Comparison of ENCODE assay signal across 8 cellular contexts in the genomic region with DNA sequence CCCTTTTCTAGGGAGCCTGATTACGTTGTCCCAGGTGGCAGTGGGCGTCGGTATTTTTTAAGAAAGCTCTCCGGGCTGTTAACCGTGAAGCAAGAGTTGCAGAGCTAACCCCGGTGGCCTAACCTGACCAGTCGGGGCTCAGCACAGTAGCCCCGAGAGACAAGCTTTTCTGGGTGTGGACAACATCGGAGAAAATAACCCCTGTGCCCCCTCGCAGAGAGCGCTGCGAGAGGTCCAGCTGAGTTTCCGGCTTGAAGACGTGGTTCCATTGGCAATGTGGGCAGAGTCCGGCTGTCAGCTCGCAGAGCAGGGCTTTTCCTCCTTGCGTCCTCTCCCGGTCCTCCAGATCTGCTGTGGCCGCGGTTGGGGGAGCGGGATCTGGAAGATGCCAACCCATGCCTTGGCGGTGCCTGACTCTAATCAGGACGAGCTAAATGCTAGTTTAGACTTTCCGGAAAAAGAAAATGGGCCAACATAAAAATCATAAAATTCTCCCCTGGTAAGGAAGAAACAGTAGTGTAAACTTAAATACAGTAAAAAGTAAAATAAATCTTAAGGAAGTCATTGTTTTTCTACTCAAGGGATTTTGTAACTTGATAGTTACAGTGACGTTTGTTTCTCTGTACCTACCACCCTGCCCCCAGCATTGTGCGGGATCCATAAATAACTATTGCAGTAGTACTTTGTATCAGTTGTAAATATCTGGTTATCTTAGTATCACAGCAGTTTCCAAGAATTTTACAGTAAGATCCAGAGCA. TPM values are rescaled to one million over a fixed set of nuclear protein-coding genes. Genes with fewer than 3 reads are reported as not detected.
DNase-seq lines count a peak whose midpoint lies in the region; ATAC-seq and TF ChIP-seq lines count a peak whose summit lies in the region.

No MANE protein-coding gene starts in this region.

- H3K27ac Mint-ChIP-seq in CD4-positive, alpha-beta memory T cell: peak overlapping the region; percentile 69 to 92 (median 78)
- H3K27ac Mint-ChIP-seq in immature natural killer cell: peak overlapping the region; percentile 28 to 81 (median 69)

- H3F3A ChIP-seq in OCI-LY1 (ENCODE audit: insufficient read depth, low read length): no peaks in the 10 kb centered on the region

- H3K27me3 Mint-ChIP-seq in CD4-positive, alpha-beta memory T cell: peaks cover 0 to 1% of the 10 kb centered on the region in 2 donors
- H3K27me3 Mint-ChIP-seq in immature natural killer cell (ENCODE audit: low read depth in 3 of 3): peaks cover 0 to 5% (median 4%) of the 10 kb centered on the region in 3 donors

- H3K27ac ChIP-seq in CD4-positive, alpha-beta memory T cell (ENCODE audit: low read depth, low read length): peak overlapping the region; percentile 64
- H3K27ac ChIP-seq in OCI-LY1 (ENCODE audit: low read depth, low read length, poor library complexity, severe bottlenecking): no peak overlapping the region
- H3K27ac ChIP-seq in gastrocnemius medialis: peak overlapping the region; percentile 91 to 96 (median 95)

- no peaks in the 10 kb centered on the region for H4K20me1 ChIP-seq in OCI-LY1 (ENCODE audit: insufficient read depth, low read length)

- TF ChIP-seq POLR2A in gastrocnemius medialis (IDR thresholded peaks at IDR 0.05): no peak

- H3K9me2 ChIP-seq in OCI-LY1 (ENCODE audit: low read depth, low read length): no peaks in the 10 kb centered on the region

- CTCF ChIA-PET in CD4-positive, alpha-beta memory T cell (lab: Charles Lee; ENCODE audit: partially characterized antibody): interaction anchor here (0.8 to 2.1 kb wide), 5 partner anchors 27 to 297 kb away, joined by 3 to 8 read pairs (median 5); a partner anchor contains a TSS

- peak overlapping the region; percentile 92 for H3K9ac ChIP-seq in OCI-LY1 (ENCODE audit: low read length)

- peaks cover 13% of the 10 kb centered on the region in 2 donors for H3K36me3 Mint-ChIP-seq in CD4-positive, alpha-beta memory T cell
- H3K36me3 Mint-ChIP-seq in immature natural killer cell: peaks cover 0 to 6% (median 0%) of the 10 kb centered on the region in 3 donors

- peak overlapping the region; percentile 98 for H2AFZ ChIP-seq in OCI-LY1 (ENCODE audit: low read length)

- H3K4me3 ChIP-seq in CD4-positive, alpha-beta memory T cell (ENCODE audit: low read length in 2 of 2): peak overlapping the region; percentile 58 to 94
- H3K4me3 ChIP-seq in OCI-LY1 (ENCODE audit: low read depth, low read length, poor library complexity, severe bottlenecking) (peak overlapping the region; percentile 91), gastrocnemius medialis (peak overlapping the region; percentile 86 to 99 (median 94))

- peaks cover 18% of the 10 kb centered on the region for H3K4me1 ChIP-seq in CD4-positive, alpha-beta memory T cell (ENCODE audit: insufficient read depth, low read length)
- H3K4me1 ChIP-seq in OCI-LY1 (ENCODE audit: insufficient read depth, low read length, severe bottlenecking): peaks cover 22% of the 10 kb centered on the region
- peaks cover 14 to 19% of the 10 kb centered on the region in 2 donors for H3K4me1 ChIP-seq in gastrocnemius medialis

- ATAC-seq in GM19023 (IDR thresholded peaks at IDR 0.05; ENCODE audit: unreplicated experiment) (peak; percentile 56), HG03108 (IDR thresholded peaks at IDR 0.05; ENCODE audit: unreplicated experiment) (peak; percentile 32), gastrocnemius medialis (peak; percentile 73 to 75)

- no peaks in the 10 kb centered on the region for H3K27me3 ChIP-seq in CD4-positive, alpha-beta memory T cell (ENCODE audit: insufficient read depth, low read length)
- H3K27me3 ChIP-seq in OCI-LY1 (ENCODE audit: insufficient read depth, low read length): no peaks in the 10 kb centered on the region
- no peaks in the 10 kb centered on the region for H3K27me3 ChIP-seq in gastrocnemius medialis

- POLR2A ChIA-PET in CD4-positive, alpha-beta memory T cell (lab: Charles Lee; ENCODE audit: partially characterized antibody): interaction anchor here (0.6 to 3.7 kb wide), 12 partner anchors 22 to 1110 kb away, joined by 3 to 23 read pairs (median 4); a partner anchor contains a TSS

- H3K36me3 ChIP-seq in CD4-positive, alpha-beta memory T cell (ENCODE audit: insufficient read depth, low read length): no peaks in the 10 kb centered on the region
- H3K36me3 ChIP-seq in OCI-LY1 (ENCODE audit: insufficient read depth, low read length) (peaks cover 10% of the 10 kb centered on the region; the same call in 1 of the 2 replicates), gastrocnemius medialis (no peaks in the 10 kb centered on the region)

- intact Hi-C loops in CD4-positive, alpha-beta memory T cell (cut with micrococcal nuclease): loop anchor here (1.0 to 10.0 kb wide), 3 partner anchors 85 to 464 kb away; a partner anchor contains a TSS
- intact Hi-C loops in gastrocnemius medialis (cut with DNase I; ENCODE audit: low total_unique reads): loop anchor here (1.0 to 5.0 kb wide), 3 partner anchors 27 to 293 kb away; a partner anchor contains a TSS

- in situ Hi-C loops in T47D (cut with HindIII; ENCODE audit: low pct_unique_long_range_greater_than_20kb, low sequenced_read_pairs): no loop called here
- in situ Hi-C loops in gastrocnemius medialis (cut with MboI; ENCODE audit: low sequenced_read_pairs in 4 of 4): loop anchor here in 1 of 4 donors (10.0 kb wide), 1 partner anchor 84 kb away; a partner anchor contains a TSS

- peak overlapping the region; percentile 99 for H3K4me2 ChIP-seq in OCI-LY1 (ENCODE audit: low read length)

- peak overlapping the region; percentile 84 to 88 (median 86) for H3K4me3 Mint-ChIP-seq in CD4-positive, alpha-beta memory T cell
- H3K4me3 Mint-ChIP-seq in immature natural killer cell: peak overlapping the region; percentile 85 to 89 (median 87)

- no peaks in the 10 kb centered on the region for H3K9me3 ChIP-seq in CD4-positive, alpha-beta memory T cell (ENCODE audit: control insufficient read depth in 1 of 2, low read length in 2 of 2)
- H3K9me3 ChIP-seq in OCI-LY1 (ENCODE audit: low read length) (no peaks in the 10 kb centered on the region), gastrocnemius medialis (no peaks in the 10 kb centered on the region)

- DNase-seq in CD4-positive, alpha-beta memory T cell: peak in 1 of 5 donors; percentile 16
- DNase-seq in T47D (ENCODE audit: low read depth in 1 of 2, low spot score in 1 of 2) (peak; percentile 11 to 58), immature natural killer cell (no peak), gastrocnemius medialis (peak; percentile 13 to 49), T-helper 9 cell (no peak)

- peaks cover 29% of the 10 kb centered on the region for H3K79me2 ChIP-seq in OCI-LY1 (ENCODE audit: insufficient read depth, low read length)

- TF ChIP-seq CTCF in OCI-LY1 (IDR thresholded peaks at IDR 0.05; ENCODE audit: low read length) (no peak), gastrocnemius medialis (IDR thresholded peaks at IDR 0.05 in 4 of 5, conservative IDR thresholded peaks at IDR 0.05 in 1 of 5) (no peak)

- peaks cover 18 to 32% (median 21%) of the 10 kb centered on the region in 4 donors for H3K4me1 Mint-ChIP-seq in CD4-positive, alpha-beta memory T cell
- H3K4me1 Mint-ChIP-seq in immature natural killer cell: peaks cover 19 to 26% of the 10 kb centered on the region in 2 donors

- peaks cover 0 to 2% (median 0%) of the 10 kb centered on the region in 8 donors for H3K9me3 Mint-ChIP-seq in CD4-positive, alpha-beta memory T cell
- no peaks in the 10 kb centered on the region for H3K9me3 Mint-ChIP-seq in immature natural killer cell

RNA-seq across cellular contexts. Expression of a gene that starts 0.6 kb away (rescaled TPM):
- total RNA-seq in CD4-positive, alpha-beta memory T cell: 10 to 100 TPM; 15.7 to 18.1 TPM
- polyA plus RNA-seq in CD4-positive, alpha-beta memory T cell: 10 to 100 TPM; 33.1 to 64.8 TPM
- 10 to 100 TPM; 29.9 to 42.6 (median 33.9) TPM for polyA plus RNA-seq in immature natural killer cell
- total RNA-seq in gastrocnemius medialis: 10 to 100 TPM; 26.7 to 83.1 (median 57.6) TPM

RNA-seq across cellular contexts. Expression of a gene that starts 27.2 kb away (rescaled TPM):
- 10 to 100 TPM; 16.5 to 24.7 TPM for total RNA-seq in CD4-positive, alpha-beta memory T cell
- polyA plus RNA-seq in CD4-positive, alpha-beta memory T cell: 100 to 1,000 TPM in 1 of 2 donors, 10 to 100 TPM in 1; 94.5 to 115 TPM
- polyA plus RNA-seq in immature natural killer cell: 10 to 100 TPM; 15.5 to 22.6 (median 17.9) TPM
- 10 to 100 TPM in 1 of 4 donors, 1 to 10 TPM in 3; 6.6 to 25.2 (median 9.0) TPM for total RNA-seq in gastrocnemius medialis

Comparison
In these comparisons a context has a peak if more than half of its experiments do, and no peak if none do; other contexts are left out.
1. DNase-seq: peak in T47D (2 of 2) and gastrocnemius medialis (2 of 2); none in immature natural killer cell (0 of 3) and T-helper 9 cell (single experiment).
2. Peak in every context shown above with its lines, with median percentiles within 50 percentile points of each other: H3K4me3 ChIP-seq and ATAC-seq.